19 cellular contexts compared by ENCODE assay signal in genomic region chr4:15901996-15902395, GRCh38. TPM values are rescaled to one million over a fixed set of nuclear protein-coding genes. Genes with fewer than 3 reads are reported as not detected.
"Had no signal": no experiment of that assay in that cellular context is flagged by ENCODE, and none has a peak within 500 bp of the region (broad histone marks: within the 10 kb centered on the region; RNA-seq: fewer than 3 reads in every experiment).

No MANE protein-coding gene starts in this region.

- H3K36me3 ChIP-seq: right lobe of liver, transverse colon, vagina had no signal

- H3K27ac ChIP-seq: psoas muscle, right lobe of liver, transverse colon, vagina had no signal

- H3K4me3 ChIP-seq: psoas muscle, right lobe of liver, smooth muscle cell, transverse colon, vagina had no signal

- H3K9me3 ChIP-seq: psoas muscle, right lobe of liver, transverse colon, vagina had no signal

- DNase-seq: activated CD4-positive, alpha-beta T cell treated with anti-CD3 and anti-CD28 coated beads for 4 hours; activated CD8-positive, alpha-beta memory T cell treated with anti-CD3 and anti-CD28 coated beads, Interleukin-2, amount 50 U/mL, for 48 hours; activated naive CD4-positive, alpha-beta T cell; hippocampal formation; kidney; left ventricle myocardium superior; mesenchymal stem cell; nephron progenitor cell; psoas muscle; right lobe of liver; transverse colon had no signal

- H3K4me1 ChIP-seq: psoas muscle, right lobe of liver had no signal

- ATAC-seq: esophagus mucosa, left ventricle myocardium superior, psoas muscle, right lobe of liver, SK-N-SH treated with all-trans-retinoic acid at 6 μM for 48 hours had no signal

- H3K4me1 Mint-ChIP-seq: nephron progenitor cell had no signal

- H3K27ac Mint-ChIP-seq: activated T-helper 1 cell treated with anti-CD3 and anti-CD28 coated beads, Interleukin-12 subunit alpha, Interleukin-12 subunit beta, Interleukin-2, Interleukin-4 antibody, amounts not matched to agents 30 ng/mL and 10 ng/mL and 1 ng/mL, durations not matched to agents 14 hours and 24 hours and 36 hours; nephron progenitor cell; T-helper 1 cell treated with Interleukin-12 subunit alpha and Interleukin-12 subunit beta and Interleukin-4 antibody, amounts not matched to agents 30 μg/mL and 1 μg/mL, for 36 hours had no signal

- H3K27me3 ChIP-seq: right lobe of liver, transverse colon, vagina had no signal

- H3K4me3 Mint-ChIP-seq: activated T-helper 1 cell treated with anti-CD3 and anti-CD28 coated beads, Interleukin-12 subunit alpha, Interleukin-12 subunit beta, Interleukin-2, Interleukin-4 antibody, amounts not matched to agents 30 ng/mL and 10 ng/mL and 1 ng/mL, durations not matched to agents 14 hours and 24 hours and 36 hours; nephron progenitor cell; T-helper 1 cell treated with Interleukin-12 subunit alpha and Interleukin-12 subunit beta and Interleukin-4 antibody, amounts not matched to agents 30 μg/mL and 1 μg/mL, for 36 hours had no signal

RNA-seq across cellular contexts. Expression of gene FGFBP1, which starts 36.5 kb away (rescaled TPM):
- total RNA-seq: activated T-helper 1 cell treated with anti-CD3 and anti-CD28 coated beads, Interleukin-12 subunit alpha, Interleukin-12 subunit beta, Interleukin-2, Interleukin-4 antibody, amounts not matched to agents 30 ng/mL and 10 ng/mL and 1 ng/mL, durations not matched to agents 14 hours and 24 hours and 36 hours; glomerular endothelial cell; left ventricle myocardium superior; osteocyte; psoas muscle; right lobe of liver; smooth muscle cell had no signal
